In the genomic region with DNA sequence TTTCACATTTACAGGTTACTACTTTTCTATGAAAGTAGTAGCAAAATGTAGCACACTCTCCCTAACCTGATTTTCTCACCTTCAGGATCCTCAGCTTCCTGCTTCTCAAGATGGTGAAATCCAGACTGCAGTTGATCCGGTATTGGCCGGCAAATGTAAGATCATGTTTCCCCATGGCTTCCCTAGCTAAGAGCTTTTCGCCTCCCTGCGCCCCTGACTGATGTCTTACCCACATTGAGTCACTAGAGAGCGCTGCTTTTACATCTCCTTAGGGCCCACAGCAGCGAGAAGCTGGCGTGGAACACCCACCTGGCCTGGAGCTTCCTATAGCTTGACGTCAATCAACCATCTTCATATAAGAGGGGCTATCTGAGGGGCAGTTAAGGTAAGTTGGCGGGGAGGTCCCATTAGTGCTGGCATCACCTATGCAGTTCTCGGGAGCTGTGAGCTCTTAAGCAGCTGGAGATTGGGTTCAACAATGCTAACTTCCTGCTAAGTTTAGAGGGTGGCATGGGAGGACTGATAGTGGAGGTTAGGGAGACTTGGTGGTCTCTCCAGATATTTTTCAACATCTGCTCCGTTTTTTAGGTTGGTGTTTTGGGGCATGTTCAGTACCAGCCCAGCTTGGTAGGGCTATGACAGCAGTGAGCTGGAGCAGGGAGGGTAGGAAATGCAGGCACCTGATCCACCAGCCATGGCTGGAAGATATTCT, we compare ENCODE assay signal across 8 cellular contexts. TPM values are rescaled to one million over a fixed set of nuclear protein-coding genes. Genes with fewer than 3 reads are reported as not detected.
DNase-seq lines count a peak whose midpoint lies in the region; ATAC-seq, FAIRE-seq and TF ChIP-seq lines count a peak whose summit lies in the region.

No MANE protein-coding gene starts in this region.

- TF ChIP-seq CTCF in A549 (IDR thresholded peaks at IDR 0.05) (peak; percentile 44), GM10248 (IDR thresholded peaks at IDR 0.05; ENCODE audit: control extremely low read depth, extremely low read depth, low read depth, missing control alignments) (peak; percentile 65), fibroblast of lung (conservative IDR thresholded peaks at IDR 0.05 in 1 of 2, IDR thresholded peaks at IDR 0.05 in 1 of 2; ENCODE audit: low read depth in 1 of 2, low read length in 2 of 2) (peak; percentile 45 to 58), neural progenitor cell (IDR thresholded peaks at IDR 0.05) (peak; percentile 72)

- H3K9ac ChIP-seq in fibroblast of lung (ENCODE audit: insufficient read depth, low read length) (no peak overlapping the region), neural progenitor cell (no peak overlapping the region)

- no peaks in the 10 kb centered on the region for H3K36me3 Mint-ChIP-seq in neural progenitor cell

- peak overlapping the region; percentile 57 for H3K4me2 ChIP-seq in A549
- H3K4me2 ChIP-seq in fibroblast of lung (ENCODE audit: extremely low read depth, insufficient read depth, low read length) = no peak overlapping the region
- H3K4me2 ChIP-seq in neural progenitor cell = no peak overlapping the region

- DNase-seq in A549 (ENCODE audit: low read depth in 1 of 2, low spot score in 1 of 2) = peak; percentile 46 to 80
- DNase-seq in GM10248 (ENCODE audit: extremely low spot score) = peak; percentile 53
- peak; percentile 38 for DNase-seq in NCI-H2029 treated with DMSO at 0.1 percent for 48 hours (lab: John Stamatoyannopoulos, UW)
- peak; percentile 53 for DNase-seq in activated CD4-positive, alpha-beta T cell treated with anti-CD3 and anti-CD28 coated beads, Interleukin-2, amount 50 U/mL, for 1 hour
- peak; percentile 59 to 76 for DNase-seq in fibroblast of lung (ENCODE audit: low read depth in 2 of 2)
- peak; percentile 82 for DNase-seq in neural progenitor cell (ENCODE audit: low spot score)
- no peak for DNase-seq in middle frontal gyrus (ENCODE audit: extremely low spot score, low spot score)

- no peak overlapping the region for H3K4me3 Mint-ChIP-seq in neural progenitor cell

- WGBS in A549 (ENCODE audit: missing lambda C conversion rate) = 33% methylated on average over 11 of the region's 11 CpGs

- POLR2A ChIA-PET in A549 (lab: Yijun Ruan, JAX) (interaction anchor here (1.2 kb wide), 1 partner anchor 145 kb away, joined by 5 read pairs; a partner anchor contains a TSS), GM10248 (lab: Yijun Ruan, JAX) (no interaction called here)

- TF ChIP-seq RAD21 in A549 (conservative IDR thresholded peaks at IDR 0.05 in 1 of 2, IDR thresholded peaks at IDR 0.05 in 1 of 2) = peak in 1 of 2 experiments; percentile 41; a peak in 2 of 5 replicates

- no peak for TF ChIP-seq EP300 in A549 (IDR thresholded peaks at IDR 0.05)

- no peaks in the 10 kb centered on the region for H3F3A ChIP-seq in neural progenitor cell (ENCODE audit: low read depth)

- no peak overlapping the region for H2AFZ ChIP-seq in fibroblast of lung (ENCODE audit: low read length)
- no peak overlapping the region for H2AFZ ChIP-seq in neural progenitor cell (replicated peaks)

- H3K4me3 ChIP-seq in A549 (no peak overlapping the region), fibroblast of lung (replicated peaks in 1 of 4; ENCODE audit: control extremely low read depth in 1 of 4, insufficient read depth in 1 of 4, low read depth in 3 of 4, low read length in 4 of 4) (no peak overlapping the region), neural progenitor cell (no peak overlapping the region)

- H3K27ac ChIP-seq in A549 (peak overlapping the region; percentile 19 to 74; a peak in 5 of 6 replicates), fibroblast of lung (ENCODE audit: insufficient read depth, low read length) (no peak overlapping the region), neural progenitor cell (no peak overlapping the region)

- H3K79me2 ChIP-seq in fibroblast of lung (ENCODE audit: control insufficient read depth, insufficient read depth, low read length) (no peaks in the 10 kb centered on the region), neural progenitor cell (ENCODE audit: low read depth) (no peaks in the 10 kb centered on the region)

- ATAC-seq in A549 (peak; percentile 57 to 79), HG03196 (IDR thresholded peaks at IDR 0.05; ENCODE audit: unreplicated experiment) (no peak)

- no peak for TF ChIP-seq POLR2A in A549 (IDR thresholded peaks at IDR 0.05; ENCODE audit: low read length)

- peaks cover 7% of the 10 kb centered on the region for H3K27me3 ChIP-seq in fibroblast of lung (ENCODE audit: control insufficient read depth, insufficient read depth, low read length)
- H3K27me3 ChIP-seq in neural progenitor cell = no peaks in the 10 kb centered on the region

- H3K4me1 ChIP-seq in A549 (peaks cover 21% of the 10 kb centered on the region), fibroblast of lung (ENCODE audit: control insufficient read depth, extremely low read depth, insufficient read depth, low read length) (no peaks in the 10 kb centered on the region), neural progenitor cell (no peaks in the 10 kb centered on the region)

- H3K9me3 ChIP-seq in A549 (no peaks in the 10 kb centered on the region), fibroblast of lung (ENCODE audit: control insufficient read depth, insufficient read depth, low read depth, low read length) (no peaks in the 10 kb centered on the region), neural progenitor cell (ENCODE audit: low read depth) (no peaks in the 10 kb centered on the region)

- no peak overlapping the region for H3K27ac Mint-ChIP-seq in neural progenitor cell

- FAIRE-seq in A549 (lab: Jason Lieb, UNC) = no peak

- CTCF ChIA-PET in A549 (lab: Yijun Ruan, JAX) = interaction anchor here (0.8 to 5.4 kb wide), 18 partner anchors 8 to 564 kb away, joined by 3 to 30 read pairs (median 5); a partner anchor contains a TSS
- CTCF ChIA-PET in GM10248 (lab: Yijun Ruan, JAX) = interaction anchor here (0.6 to 3.1 kb wide), 18 partner anchors 8 to 565 kb away, joined by 3 to 17 read pairs (median 6); a partner anchor contains a TSS

- H4K20me1 ChIP-seq in fibroblast of lung (ENCODE audit: control insufficient read depth, extremely low read depth, insufficient read depth, low read length) (no peaks in the 10 kb centered on the region), neural progenitor cell (ENCODE audit: low read depth) (no peaks in the 10 kb centered on the region)

- no peaks in the 10 kb centered on the region for H3K36me3 ChIP-seq in fibroblast of lung (ENCODE audit: control insufficient read depth, insufficient read depth, low read length)
- no peaks in the 10 kb centered on the region for H3K36me3 ChIP-seq in neural progenitor cell

- no peaks in the 10 kb centered on the region for H3K9me3 Mint-ChIP-seq in neural progenitor cell

- peaks cover 4% of the 10 kb centered on the region for H3K27me3 Mint-ChIP-seq in neural progenitor cell (ENCODE audit: insufficient read depth, low read depth)

- H3K4me1 Mint-ChIP-seq in neural progenitor cell = peaks cover 12% of the 10 kb centered on the region

TF ChIP-seq in A549, 52 proteins besides CTCF, POLR2A, EP300 and RAD21 (continues in another document):
- no peak for TF ChIP-seq ZNF302 (CRISPR knock-in tag; IDR thresholded peaks at IDR 0.05)
- no peak for TF ChIP-seq RNF2 (IDR thresholded peaks at IDR 0.05; ENCODE audit: borderline replicate concordance, low read depth)
- TF ChIP-seq NPAS2 (CRISPR knock-in tag; IDR thresholded peaks at IDR 0.05; ENCODE audit: borderline replicate concordance) = no peak

RNA-seq across cellular contexts. Expression of a gene that starts 5.5 kb away (rescaled TPM):
- polyA plus RNA-seq in A549 (2011; rRNA removed) (0.08 TPM in 1 of 2 replicates, not detected in the other), A549 (2017; fragmentation: RNase III; extraction: RNeasy Plus Mini Kit Qiagen cat#74134 plus additional on column Dnase treatment) (not detected in 3 replicates), fibroblast of lung (not detected in 2 replicates)
- polyA plus RNA-seq in A549 (2012; cell fraction: cytosol; rRNA removed) = 0.03 and 0.07 TPM in 2 replicates
- 0.06 TPM in 1 of 2 replicates, not detected in the other for polyA plus RNA-seq in A549 (2012; cell fraction: nucleus; rRNA removed)
- not detected in 2 replicates for polyA minus RNA-seq in A549 (2011; rRNA and poly(A)+ RNA removed)
- total RNA-seq in fibroblast of lung (not detected in 2 replicates), neural progenitor cell (ENCODE audit: low replicate concordance) (not detected in 2 replicates)
- not detected in 2 replicates for polyA plus RNA-seq in fibroblast of lung (2012)
- not detected in 2 replicates for polyA minus RNA-seq in fibroblast of lung (ENCODE audit: low replicate concordance)

RNA-seq across cellular contexts. Expression of a gene that starts 10.4 kb away (rescaled TPM):
- 49.8 and 57.8 TPM in 2 replicates for polyA plus RNA-seq in A549 (2011; rRNA removed)
- 31.8 and 37.2 TPM in 2 replicates for polyA plus RNA-seq in A549 (2012; cell fraction: cytosol; rRNA removed)
- polyA plus RNA-seq in A549 (2012; cell fraction: nucleus; rRNA removed) = 30.9 and 32.5 TPM in 2 replicates
- polyA plus RNA-seq in A549 (2017; fragmentation: RNase III; extraction: RNeasy Plus Mini Kit Qiagen cat#74134 plus additional on column Dnase treatment) = 18.0 to 25.6 TPM (median 23.4 TPM) in 3 replicates
- 26.5 and 50.1 TPM in 2 replicates for polyA minus RNA-seq in A549 (2011; rRNA and poly(A)+ RNA removed)
- 17.5 and 18.7 TPM in 2 replicates for total RNA-seq in fibroblast of lung
- polyA plus RNA-seq in fibroblast of lung = 35.8 and 38.2 TPM in 2 replicates
- polyA plus RNA-seq in fibroblast of lung (2012) = 27.1 and 29.3 TPM in 2 replicates
- polyA minus RNA-seq in fibroblast of lung (ENCODE audit: low replicate concordance) = 15.3 and 33.3 TPM in 2 replicates
- total RNA-seq in neural progenitor cell (ENCODE audit: low replicate concordance) = 13.3 and 29.6 TPM in 2 replicates

RNA-seq across cellular contexts. Expression of a gene that starts 32.2 kb away (rescaled TPM):
- polyA plus RNA-seq in A549 (2011; rRNA removed) (0.13 and 0.15 TPM in 2 replicates), A549 (2017; fragmentation: RNase III; extraction: RNeasy Plus Mini Kit Qiagen cat#74134 plus additional on column Dnase treatment) (0.08 to 0.09 TPM (median 0.09 TPM) in 3 replicates), fibroblast of lung (not detected in 2 replicates)
- 0.08 and 0.12 TPM in 2 replicates for polyA plus RNA-seq in A549 (2012; cell fraction: cytosol; rRNA removed)
- polyA plus RNA-seq in A549 (2012; cell fraction: nucleus; rRNA removed) = 0.24 and 0.27 TPM in 2 replicates
- polyA minus RNA-seq in A549 (2011; rRNA and poly(A)+ RNA removed) = 0.15 and 0.21 TPM in 2 replicates
- total RNA-seq in fibroblast of lung (not detected in 2 replicates), neural progenitor cell (ENCODE audit: low replicate concordance) (0.06 TPM in 1 of 2 replicates, not detected in the other)
- polyA plus RNA-seq in fibroblast of lung (2012) = 0.02 and 0.05 TPM in 2 replicates
- polyA minus RNA-seq in fibroblast of lung (ENCODE audit: low replicate concordance) = not detected in 2 replicates

RNA-seq across cellular contexts. Expression of a gene that starts 38.7 kb away (rescaled TPM):
- 0.84 and 1.3 TPM in 2 replicates for polyA plus RNA-seq in A549 (2011; rRNA removed)
- polyA plus RNA-seq in A549 (2012; cell fraction: cytosol; rRNA removed) = 0.15 and 0.19 TPM in 2 replicates
- polyA plus RNA-seq in A549 (2012; cell fraction: nucleus; rRNA removed) = 0.61 and 0.73 TPM in 2 replicates
- 0.60 to 1.3 TPM (median 1.1 TPM) in 3 replicates for polyA plus RNA-seq in A549 (2017; fragmentation: RNase III; extraction: RNeasy Plus Mini Kit Qiagen cat#74134 plus additional on column Dnase treatment)
- 3.1 and 4.3 TPM in 2 replicates for polyA minus RNA-seq in A549 (2011; rRNA and poly(A)+ RNA removed)
- total RNA-seq in fibroblast of lung = not detected in 2 replicates
- 0.02 TPM in 1 of 2 replicates, not detected in the other for polyA plus RNA-seq in fibroblast of lung
- polyA plus RNA-seq in fibroblast of lung (2012) = not detected in 2 replicates
- not detected in 2 replicates for polyA minus RNA-seq in fibroblast of lung (ENCODE audit: low replicate concordance)
- total RNA-seq in neural progenitor cell (ENCODE audit: low replicate concordance) = 0.25 TPM in 1 of 2 replicates, not detected in the other

Comparison
In these comparisons a context has a peak if more than half of its experiments do, and no peak if none do; other contexts are left out.
1. H3K27ac ChIP-seq: peak in A549 (2 of 2); none in fibroblast of lung (single experiment) and neural progenitor cell (single experiment).
2. Peak in every context shown above with its lines, with median percentiles within 50 percentile points of each other: CTCF ChIP-seq.